In genomic region chr6:166618251-166618650, GRCh38 we compare ENCODE assay signal across 17 cellular contexts.
"Had no signal": no experiment of that assay in that cellular context is flagged by ENCODE, and none has a peak within 500 bp of the region (broad histone marks: within the 10 kb centered on the region; RNA-seq: fewer than 3 reads in every experiment).

No MANE protein-coding gene starts in this region.

- H3K27me3 ChIP-seq: body of pancreas, foreskin keratinocyte, ovary, sigmoid colon, SJSA1, tibial artery had no signal

- DNase-seq: activated CD4-positive, CD25-positive, alpha-beta regulatory T cell; activated effector memory CD4-positive, alpha-beta T cell treated with anti-CD3 and anti-CD28 coated beads, Interleukin-2, amount 50 U/mL, for 16 hours; activated T-cell treated with anti-CD3 and anti-CD28 coated beads, Interleukin-2, amount 50 U/mL, for 24 hours; body of pancreas; central memory CD4-positive, alpha-beta T cell; foreskin keratinocyte; midbrain; ovary; sigmoid colon; stimulated activated CD4-positive, alpha-beta T cell treated with anti-CD3 and anti-CD28 coated beads, Interleukin-1b, Interleukin-23, amount 100 ng/mL, for 48 hours had no signal

- H3K9me3 ChIP-seq: body of pancreas, ovary, sigmoid colon, SJSA1, tibial artery had no signal

- H3K4me3 Mint-ChIP-seq: activated T-cell treated with anti-CD3 and anti-CD28 coated beads, Interleukin-2, amount 50 U/mL, for 24 hours; neural crest cell; T-helper 2 cell treated with Interferon-gamma antibody and Interleukin-4, amounts not matched to agents 5 μg/mL and 100 μg/mL, for 36 hours had no signal

- H3K4me3 ChIP-seq: body of pancreas, coronary artery, lung, ovary, sigmoid colon, SJSA1, tibial artery had no signal

- H3K9me3 Mint-ChIP-seq: activated naive CD4-positive, alpha-beta T cell treated with anti-CD3 and anti-CD28 coated beads, Interleukin-2, amount 50 U/mL, for 72 hours; activated T-cell treated with anti-CD3 and anti-CD28 coated beads, Interleukin-2, amount 50 U/mL, for 24 hours; neural crest cell; T-helper 2 cell treated with Interferon-gamma antibody and Interleukin-4, amounts not matched to agents 5 μg/mL and 100 μg/mL, for 36 hours had no signal

- H3K36me3 ChIP-seq: ovary, sigmoid colon had no signal

- H3K27ac ChIP-seq: body of pancreas, coronary artery, foreskin keratinocyte, ovary, SJSA1 had no signal

- H3K36me3 Mint-ChIP-seq: activated naive CD4-positive, alpha-beta T cell treated with anti-CD3 and anti-CD28 coated beads, Interleukin-2, amount 50 U/mL, for 72 hours had no signal

- H3K27ac Mint-ChIP-seq: activated naive CD4-positive, alpha-beta T cell treated with anti-CD3 and anti-CD28 coated beads, Interleukin-2, amount 50 U/mL, for 72 hours; activated T-cell treated with anti-CD3 and anti-CD28 coated beads, Interleukin-2, amount 50 U/mL, for 24 hours; T-helper 2 cell treated with Interferon-gamma antibody and Interleukin-4, amounts not matched to agents 5 μg/mL and 100 μg/mL, for 36 hours had no signal

- ATAC-seq: activated naive CD4-positive, alpha-beta T cell treated with anti-CD3 and anti-CD28 coated beads, Interleukin-2, amount 50 U/mL, for 72 hours; body of pancreas; foreskin keratinocyte had no signal
